Comparison of ENCODE assay signal across 16 cellular contexts in the genomic region with DNA sequence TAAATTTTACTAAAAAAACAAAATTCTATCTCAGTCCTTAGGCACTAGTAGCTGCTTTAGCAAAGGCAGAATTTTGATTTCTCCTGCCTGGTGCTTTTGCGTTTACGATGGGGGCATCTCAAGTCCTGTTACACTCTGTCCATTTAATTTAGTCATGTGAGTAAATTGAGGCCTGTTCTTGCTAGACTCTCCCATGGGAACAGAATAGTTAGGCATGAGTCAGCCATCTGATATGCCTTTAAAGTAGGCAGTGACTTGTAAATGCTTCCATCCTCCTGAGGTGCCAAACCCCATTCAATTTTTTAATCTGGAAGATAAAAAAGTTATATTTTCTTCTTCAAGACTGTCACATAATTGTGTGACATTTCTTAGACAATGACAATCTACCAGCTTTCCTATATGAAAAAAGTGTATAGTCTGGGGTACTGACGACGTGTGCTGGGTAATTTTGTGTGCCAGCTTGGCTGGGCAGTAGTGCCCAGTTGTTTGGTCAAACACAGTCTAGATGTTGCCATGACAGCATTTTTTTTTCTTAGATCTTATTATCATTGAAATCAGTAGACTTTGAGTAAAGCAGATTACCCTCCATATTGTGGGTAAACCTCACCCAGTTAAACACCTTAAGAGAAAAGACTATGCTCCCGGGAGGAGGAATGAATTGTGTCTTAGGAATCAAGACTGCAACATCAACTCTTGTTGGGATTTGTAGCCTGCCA.
DNase-seq lines count a peak whose midpoint lies in the region; FAIRE-seq and TF ChIP-seq lines count a peak whose summit lies in the region.
"Had no signal": no experiment of that assay in that cellular context is flagged by ENCODE, and none has a peak within 500 bp of the region (broad histone marks: within the 10 kb centered on the region; RNA-seq: fewer than 3 reads in every experiment).

No MANE protein-coding gene starts in this region.

- H2AFZ ChIP-seq in astrocyte (ENCODE audit: low read depth, low read length) (no peak overlapping the region), smooth muscle cell (ENCODE audit: low read depth) (no peak overlapping the region)
- H2AFZ ChIP-seq: parathyroid adenoma had no signal

- no peak for FAIRE-seq in astrocyte (lab: Jason Lieb, UNC)
- FAIRE-seq: frontal cortex had no signal

- no peaks in the 10 kb centered on the region for H3K27me3 ChIP-seq in astrocyte (ENCODE audit: insufficient read depth, low read length)
- H3K27me3 ChIP-seq in smooth muscle cell (ENCODE audit: low read depth): no peaks in the 10 kb centered on the region

- peak overlapping the region; percentile 22 for H3K4me2 ChIP-seq in astrocyte (ENCODE audit: low read length)
- H3K4me2 ChIP-seq in smooth muscle cell: peak overlapping the region; percentile 14

- H3K36me3 ChIP-seq in astrocyte (ENCODE audit: insufficient read depth, low read length): no peaks in the 10 kb centered on the region
- H3K36me3 ChIP-seq in smooth muscle cell (ENCODE audit: low read depth): no peaks in the 10 kb centered on the region

- H3K27ac Mint-ChIP-seq in HFFc6: peak overlapping the region; percentile 86
- H3K27ac Mint-ChIP-seq in astrocyte (ENCODE audit: unreplicated experiment): peak overlapping the region; percentile 76
- H3K27ac Mint-ChIP-seq: stimulated activated effector memory CD8-positive, alpha-beta T cell treated with anti-CD3 and anti-CD28 coated beads, Interleukin-12 subunit alpha, Interleukin-12 subunit beta, amount 100 ng/mL, for 72 hours; T-helper 2 cell treated with Interferon-gamma antibody and Interleukin-4, amounts not matched to agents 5 μg/mL and 100 μg/mL, for 36 hours had no signal

- no peaks in the 10 kb centered on the region for H3K9me3 Mint-ChIP-seq in HFFc6
- H3K9me3 Mint-ChIP-seq in astrocyte (ENCODE audit: unreplicated experiment): peaks cover 1% of the 10 kb centered on the region

- H3F3A ChIP-seq in smooth muscle cell (ENCODE audit: low read depth): peaks cover 4% of the 10 kb centered on the region

- H3K4me1 ChIP-seq in astrocyte (ENCODE audit: insufficient read depth, low read length): peaks cover 45% of the 10 kb centered on the region
- H3K4me1 ChIP-seq in smooth muscle cell (ENCODE audit: low read depth): no peaks in the 10 kb centered on the region
- H3K4me1 ChIP-seq: parathyroid adenoma had no signal

- H3K36me3 Mint-ChIP-seq in HFFc6 (ENCODE audit: low read depth) (no peaks in the 10 kb centered on the region), astrocyte (ENCODE audit: low read depth, unreplicated experiment) (no peaks in the 10 kb centered on the region)
- H3K36me3 Mint-ChIP-seq: stimulated activated effector memory CD8-positive, alpha-beta T cell treated with anti-CD3 and anti-CD28 coated beads, Interleukin-12 subunit alpha, Interleukin-12 subunit beta, amount 100 ng/mL, for 72 hours had no signal

- no peak for TF ChIP-seq CTCF in HFFc6 (IDR thresholded peaks at IDR 0.05)
- no peak for TF ChIP-seq CTCF in astrocyte (IDR thresholded peaks at IDR 0.05; ENCODE audit: insufficient read depth, low read depth, low read length)
- TF ChIP-seq CTCF in fibroblast of the aortic adventitia (IDR thresholded peaks at IDR 0.05; ENCODE audit: insufficient read depth, low read length): no peak
- TF ChIP-seq CTCF in smooth muscle cell (IDR thresholded peaks at IDR 0.05; ENCODE audit: borderline replicate concordance, insufficient read depth, poor library complexity, severe bottlenecking): no peak

- 71% methylated on average over 5 of the region's 5 CpGs for WGBS in smooth muscle cell (ENCODE audit: low lambda C conversion rate)

- DNase-seq in HFFc6: peak; percentile 79
- DNase-seq in astrocyte (ENCODE audit: low read depth): peak; percentile 86
- peak; percentile 61 for DNase-seq in fibroblast of the aortic adventitia (ENCODE audit: low read depth)
- no peak for DNase-seq in smooth muscle cell (lab: John Stamatoyannopoulos, UW; ENCODE audit: unreplicated experiment)
- no peak for DNase-seq in C1 segment of cervical spinal cord (lab: John Stamatoyannopoulos, UW)
- DNase-seq in NCI-H526 treated with DMSO at 0.1 percent for 48 hours (lab: John Stamatoyannopoulos, UW): no peak
- no peak for DNase-seq in NCI-H1092 (lab: John Stamatoyannopoulos, UW)
- DNase-seq: activated naive CD4-positive, alpha-beta T cell; DMS53; Kasumi-1; NCI-H2227 treated with DMSO at 0.1 percent for 48 hours; SHP77 had no signal

- H3K4me3 ChIP-seq in astrocyte (ENCODE audit: insufficient read depth, low read depth, low read length): no peak overlapping the region
- no peak overlapping the region for H3K4me3 ChIP-seq in fibroblast of the aortic adventitia (ENCODE audit: low read depth, low read length)
- no peak overlapping the region for H3K4me3 ChIP-seq in smooth muscle cell

- H3K27me3 Mint-ChIP-seq in HFFc6 (ENCODE audit: insufficient read depth) (no peaks in the 10 kb centered on the region; the same call in 1 of the 2 replicates), astrocyte (ENCODE audit: low read depth, unreplicated experiment) (no peaks in the 10 kb centered on the region)

- H3K79me2 ChIP-seq in astrocyte (ENCODE audit: insufficient read depth, low read length) (no peaks in the 10 kb centered on the region), smooth muscle cell (ENCODE audit: low read depth) (no peaks in the 10 kb centered on the region)
- H3K79me2 ChIP-seq: parathyroid adenoma had no signal

- H3K9ac ChIP-seq in astrocyte (ENCODE audit: low read length) (no peak overlapping the region), smooth muscle cell (ENCODE audit: low read depth) (no peak overlapping the region)
- H3K9ac ChIP-seq: parathyroid adenoma had no signal

- H3K4me3 Mint-ChIP-seq in HFFc6 (peak overlapping the region; percentile 8), astrocyte (ENCODE audit: unreplicated experiment) (no peak overlapping the region)
- H3K4me3 Mint-ChIP-seq: stimulated activated effector memory CD8-positive, alpha-beta T cell treated with anti-CD3 and anti-CD28 coated beads, Interleukin-12 subunit alpha, Interleukin-12 subunit beta, amount 100 ng/mL, for 72 hours; T-helper 2 cell treated with Interferon-gamma antibody and Interleukin-4, amounts not matched to agents 5 μg/mL and 100 μg/mL, for 36 hours had no signal

- no peaks in the 10 kb centered on the region for H4K20me1 ChIP-seq in astrocyte (ENCODE audit: insufficient read depth, low read length)
- H4K20me1 ChIP-seq in smooth muscle cell (ENCODE audit: low read depth): no peaks in the 10 kb centered on the region

- H3K9me3 ChIP-seq in astrocyte (ENCODE audit: insufficient read depth, low read depth, low read length) (no peaks in the 10 kb centered on the region), smooth muscle cell (replicated peaks; ENCODE audit: low read depth) (no peaks in the 10 kb centered on the region)

- peak overlapping the region; percentile 88 for H3K27ac ChIP-seq in astrocyte (ENCODE audit: low read depth, low read length)
- no peak overlapping the region for H3K27ac ChIP-seq in smooth muscle cell (ENCODE audit: low read depth)
- H3K27ac ChIP-seq: parathyroid adenoma had no signal

- H3K4me1 Mint-ChIP-seq in HFFc6 (ENCODE audit: low read depth) (peaks cover 93% of the 10 kb centered on the region), astrocyte (ENCODE audit: low read depth, unreplicated experiment) (peaks cover 31% of the 10 kb centered on the region)
- H3K4me1 Mint-ChIP-seq: stimulated activated effector memory CD8-positive, alpha-beta T cell treated with anti-CD3 and anti-CD28 coated beads, Interleukin-12 subunit alpha, Interleukin-12 subunit beta, amount 100 ng/mL, for 72 hours had no signal

Comparison
In these comparisons a context has a peak if more than half of its experiments do, and no peak if none do; other contexts are left out.
1. DNase-seq: peak in HFFc6 (single experiment), astrocyte (single experiment) and fibroblast of the aortic adventitia (single experiment); none in smooth muscle cell (single experiment), C1 segment of cervical spinal cord (0 of 14), NCI-H526 treated with DMSO at 0.1 percent for 48 hours (single experiment) and NCI-H1092 (single experiment).